1 cellular context compared by ENCODE assay signal in genomic region chr3:63565220-63565619, GRCh38.
TF ChIP-seq lines count a peak whose summit lies in the region.

No MANE protein-coding gene starts in this region.

TF ChIP-seq in SK-N-SH, 30 proteins besides CTCF, POLR2A, EP300 and RAD21:
- TF ChIP-seq IRF3 (IDR thresholded peaks at IDR 0.05; ENCODE audit: low read depth, low read length), result no peak
- no peak for TF ChIP-seq NRF1 (IDR thresholded peaks at IDR 0.05; ENCODE audit: low read depth, low read length)
- TF ChIP-seq SMC3 (IDR thresholded peaks at IDR 0.05; ENCODE audit: low read depth, low read length), result no peak; the same call in 1 of the 2 replicates
- no peak for TF ChIP-seq EZH2phosphoT487 (IDR thresholded peaks at IDR 0.05; ENCODE audit: borderline replicate concordance, low read depth)
- no peak for TF ChIP-seq SIN3A (IDR thresholded peaks at IDR 0.05; ENCODE audit: borderline replicate concordance, low read depth, low read length)
- no peak for TF ChIP-seq FOXM1 (IDR thresholded peaks at IDR 0.05; ENCODE audit: low read depth)
- no peak for TF ChIP-seq JUND (IDR thresholded peaks at IDR 0.05)
- TF ChIP-seq YY1 (IDR thresholded peaks at IDR 0.05; ENCODE audit: low read depth), result no peak
- no peak for TF ChIP-seq RFX5 (IDR thresholded peaks at IDR 0.05; ENCODE audit: low read length)
- TF ChIP-seq TCF12 (IDR thresholded peaks at IDR 0.05), result no peak
- TF ChIP-seq NFIC (IDR thresholded peaks at IDR 0.05; ENCODE audit: borderline replicate concordance), result no peak
- TF ChIP-seq GABPA (IDR thresholded peaks at IDR 0.05; ENCODE audit: low read depth), result no peak
- TF ChIP-seq PBX3 (IDR thresholded peaks at IDR 0.05), result no peak
- TF ChIP-seq REST (IDR thresholded peaks at IDR 0.05; ENCODE audit: low read depth, low read length), result no peak
- no peak for TF ChIP-seq TAF1 (IDR thresholded peaks at IDR 0.05; ENCODE audit: borderline replicate concordance, low read depth, low read length)
- no peak for TF ChIP-seq TEAD4 (IDR thresholded peaks at IDR 0.05; ENCODE audit: borderline replicate concordance, insufficient read depth)
- TF ChIP-seq USF1 (IDR thresholded peaks at IDR 0.05; ENCODE audit: borderline replicate concordance, low read depth), result no peak
- TF ChIP-seq FOSL2 (IDR thresholded peaks at IDR 0.05; ENCODE audit: borderline replicate concordance, low read depth), result no peak
- TF ChIP-seq POLR2AphosphoS5 (IDR thresholded peaks at IDR 0.05; ENCODE audit: low read depth, low read length), result no peak
